ENCODE assay signal across 17 cellular contexts in the genomic region with DNA sequence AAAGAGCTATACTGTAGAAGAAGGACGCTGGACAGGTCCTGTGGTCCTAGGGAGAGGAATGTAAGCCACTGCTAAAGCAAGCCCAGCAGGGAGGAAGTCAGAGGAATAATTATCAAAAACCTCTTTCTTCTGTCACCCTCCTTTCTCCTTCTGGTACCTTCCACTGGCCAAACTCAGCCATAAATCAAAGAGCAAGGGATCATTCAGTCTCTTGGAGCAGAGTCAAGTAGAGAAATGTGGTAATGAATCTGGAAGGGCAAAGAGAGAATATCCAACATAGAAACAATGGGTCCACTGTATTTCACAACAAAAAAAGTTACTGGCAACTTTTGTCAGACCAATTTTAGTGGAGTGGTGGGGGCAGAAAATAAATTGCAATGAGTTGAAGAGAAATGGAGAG. TPM values are rescaled to one million over a fixed set of nuclear protein-coding genes. Genes with fewer than 3 reads are reported as not detected.
A peak's percentile ranks its signal among the peaks of the same experiment; 100 is the strongest.
DNase-seq lines count a peak whose midpoint lies in the region; ATAC-seq and TF ChIP-seq lines count a peak whose summit lies in the region.
"Had no signal": no experiment of that assay in that cellular context is flagged by ENCODE, and none has a peak within 500 bp of the region (broad histone marks: within the 10 kb centered on the region; RNA-seq: fewer than 3 reads in every experiment).

No MANE protein-coding gene starts in this region.

- no peak overlapping the region for H3K4me3 ChIP-seq in neural progenitor cell

- no peaks in the 10 kb centered on the region for H4K20me1 ChIP-seq in neural progenitor cell (ENCODE audit: low read depth)

- no peak for TF ChIP-seq CTCF in neural progenitor cell (IDR thresholded peaks at IDR 0.05)

- H3K36me3 Mint-ChIP-seq in neural progenitor cell: no peaks in the 10 kb centered on the region
- no peaks in the 10 kb centered on the region for H3K36me3 Mint-ChIP-seq in stimulated activated naive B cell treated with anti-CD40 and anti-IgM and Interleukin-4, amounts not matched to agents 10 μg/mL and 1 μg/mL and 100 μg/mL, for 72 hours

- ATAC-seq in stimulated activated naive B cell treated with anti-CD40 and anti-IgM and Interleukin-4, amounts not matched to agents 10 μg/mL and 1 μg/mL and 100 μg/mL, for 72 hours (replicated peaks): no peak
- no peak for ATAC-seq in GM19328 (IDR thresholded peaks at IDR 0.05; ENCODE audit: unreplicated experiment)

- no peaks in the 10 kb centered on the region for H3K27me3 Mint-ChIP-seq in neural progenitor cell (ENCODE audit: insufficient read depth, low read depth)
- H3K27me3 Mint-ChIP-seq in stimulated activated naive B cell treated with anti-CD40 and anti-IgM and Interleukin-4, amounts not matched to agents 10 μg/mL and 1 μg/mL and 100 μg/mL, for 72 hours: no peaks in the 10 kb centered on the region
- H3K27me3 Mint-ChIP-seq: CD4-positive, CD25-positive, alpha-beta regulatory T cell; CD8-positive, alpha-beta memory T cell had no signal

- no peak overlapping the region for H3K9ac ChIP-seq in neural progenitor cell

- no peaks in the 10 kb centered on the region for H3K36me3 ChIP-seq in neural progenitor cell
- H3K36me3 ChIP-seq: BE2C had no signal

- no peak for TF ChIP-seq RAD21 in Ishikawa (IDR thresholded peaks at IDR 0.05; ENCODE audit: low read depth)

- TF ChIP-seq EP300 in Ishikawa (IDR thresholded peaks at IDR 0.05; ENCODE audit: borderline replicate concordance): no peak

- H3K79me2 ChIP-seq in neural progenitor cell (ENCODE audit: low read depth): no peaks in the 10 kb centered on the region

- DNase-seq in foreskin melanocyte: peak; percentile 72
- peak; percentile 21 for DNase-seq in neural progenitor cell (ENCODE audit: low spot score)
- no peak for DNase-seq in stimulated activated naive B cell treated with anti-CD40 and anti-IgM and Interleukin-4, amounts not matched to agents 10 μg/mL and 1 μg/mL and 100 μg/mL, for 72 hours
- DNase-seq in globus pallidus (ENCODE audit: low spot score): no peak
- DNase-seq: ACHN; BE2C; C1 segment of cervical spinal cord; Caco-2; CD4-positive, CD25-positive, alpha-beta regulatory T cell; CD8-positive, alpha-beta memory T cell; DMS79; GDM1; H9 had no signal

- H3K4me1 Mint-ChIP-seq in neural progenitor cell: no peaks in the 10 kb centered on the region
- no peaks in the 10 kb centered on the region for H3K4me1 Mint-ChIP-seq in stimulated activated naive B cell treated with anti-CD40 and anti-IgM and Interleukin-4, amounts not matched to agents 10 μg/mL and 1 μg/mL and 100 μg/mL, for 72 hours
- H3K4me1 Mint-ChIP-seq: CD4-positive, CD25-positive, alpha-beta regulatory T cell; CD8-positive, alpha-beta memory T cell; H9 had no signal

- no peaks in the 10 kb centered on the region for H3K4me1 ChIP-seq in neural progenitor cell
- H3K4me1 ChIP-seq: BE2C, Caco-2 had no signal

- no peak overlapping the region for H3K4me3 Mint-ChIP-seq in neural progenitor cell
- no peak overlapping the region for H3K4me3 Mint-ChIP-seq in stimulated activated naive B cell treated with anti-CD40 and anti-IgM and Interleukin-4, amounts not matched to agents 10 μg/mL and 1 μg/mL and 100 μg/mL, for 72 hours
- H3K4me3 Mint-ChIP-seq: CD4-positive, CD25-positive, alpha-beta regulatory T cell; CD8-positive, alpha-beta memory T cell; H9 had no signal

- no peak overlapping the region for H3K27ac ChIP-seq in neural progenitor cell

- H3K4me2 ChIP-seq in neural progenitor cell: no peak overlapping the region

- H3F3A ChIP-seq in neural progenitor cell (ENCODE audit: low read depth): no peaks in the 10 kb centered on the region

- no peak overlapping the region for H3K27ac Mint-ChIP-seq in neural progenitor cell
- no peak overlapping the region for H3K27ac Mint-ChIP-seq in stimulated activated naive B cell treated with anti-CD40 and anti-IgM and Interleukin-4, amounts not matched to agents 10 μg/mL and 1 μg/mL and 100 μg/mL, for 72 hours
- H3K27ac Mint-ChIP-seq: CD4-positive, CD25-positive, alpha-beta regulatory T cell; CD8-positive, alpha-beta memory T cell; H9 had no signal

- H3K27me3 ChIP-seq in neural progenitor cell: no peaks in the 10 kb centered on the region
- H3K27me3 ChIP-seq: BE2C had no signal

- no peaks in the 10 kb centered on the region for H3K9me3 Mint-ChIP-seq in neural progenitor cell
- no peaks in the 10 kb centered on the region for H3K9me3 Mint-ChIP-seq in stimulated activated naive B cell treated with anti-CD40 and anti-IgM and Interleukin-4, amounts not matched to agents 10 μg/mL and 1 μg/mL and 100 μg/mL, for 72 hours
- H3K9me3 Mint-ChIP-seq: CD8-positive, alpha-beta memory T cell; H9 had no signal

- H3K9me3 ChIP-seq in neural progenitor cell (ENCODE audit: low read depth): no peaks in the 10 kb centered on the region
- H3K9me3 ChIP-seq: BE2C, Caco-2 had no signal

- H2AFZ ChIP-seq in neural progenitor cell (replicated peaks): no peak overlapping the region

TF ChIP-seq in Ishikawa, 13 proteins besides CTCF, POLR2A, EP300 and RAD21:
- no peak for TF ChIP-seq EGR1 (IDR thresholded peaks at IDR 0.05)
- TF ChIP-seq, protein P1, sequence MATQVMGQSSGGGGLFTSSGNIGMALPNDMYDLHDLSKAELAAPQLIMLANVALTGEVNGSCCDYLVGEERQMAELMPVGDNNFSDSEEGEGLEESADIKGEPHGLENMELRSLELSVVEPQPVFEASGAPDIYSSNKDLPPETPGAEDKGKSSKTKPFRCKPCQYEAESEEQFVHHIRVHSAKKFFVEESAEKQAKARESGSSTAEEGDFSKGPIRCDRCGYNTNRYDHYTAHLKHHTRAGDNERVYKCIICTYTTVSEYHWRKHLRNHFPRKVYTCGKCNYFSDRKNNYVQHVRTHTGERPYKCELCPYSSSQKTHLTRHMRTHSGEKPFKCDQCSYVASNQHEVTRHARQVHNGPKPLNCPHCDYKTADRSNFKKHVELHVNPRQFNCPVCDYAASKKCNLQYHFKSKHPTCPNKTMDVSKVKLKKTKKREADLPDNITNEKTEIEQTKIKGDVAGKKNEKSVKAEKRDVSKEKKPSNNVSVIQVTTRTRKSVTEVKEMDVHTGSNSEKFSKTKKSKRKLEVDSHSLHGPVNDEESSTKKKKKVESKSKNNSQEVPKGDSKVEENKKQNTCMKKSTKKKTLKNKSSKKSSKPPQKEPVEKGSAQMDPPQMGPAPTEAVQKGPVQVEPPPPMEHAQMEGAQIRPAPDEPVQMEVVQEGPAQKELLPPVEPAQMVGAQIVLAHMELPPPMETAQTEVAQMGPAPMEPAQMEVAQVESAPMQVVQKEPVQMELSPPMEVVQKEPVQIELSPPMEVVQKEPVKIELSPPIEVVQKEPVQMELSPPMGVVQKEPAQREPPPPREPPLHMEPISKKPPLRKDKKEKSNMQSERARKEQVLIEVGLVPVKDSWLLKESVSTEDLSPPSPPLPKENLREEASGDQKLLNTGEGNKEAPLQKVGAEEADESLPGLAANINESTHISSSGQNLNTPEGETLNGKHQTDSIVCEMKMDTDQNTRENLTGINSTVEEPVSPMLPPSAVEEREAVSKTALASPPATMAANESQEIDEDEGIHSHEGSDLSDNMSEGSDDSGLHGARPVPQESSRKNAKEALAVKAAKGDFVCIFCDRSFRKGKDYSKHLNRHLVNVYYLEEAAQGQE (IDR thresholded peaks at IDR 0.05; ENCODE audit: low read depth): peak; percentile 59; the same call in 1 of the 2 replicates
TF ChIP-seq in Ishikawa: peak in this region for 1.

RNA-seq across cellular contexts. Expression of gene ANGPTL5, which starts 33.5 kb away (rescaled TPM):
- total RNA-seq in neural progenitor cell (ENCODE audit: low replicate concordance): not detected in 2 replicates
- total RNA-seq: Caco-2; CD4-positive, CD25-positive, alpha-beta regulatory T cell; CD8-positive, alpha-beta memory T cell; Daoy; H1; H9 had no signal

RNA-seq across cellular contexts. Expression of gene CEP126, which starts 35.0 kb away (rescaled TPM):
- total RNA-seq in neural progenitor cell (ENCODE audit: low replicate concordance): 1.5 and 2.2 TPM in 2 replicates

Comparison
In these comparisons a context has a peak if more than half of its experiments do, and no peak if none do; other contexts are left out.
1. DNase-seq: peak in foreskin melanocyte (single experiment) and neural progenitor cell (single experiment); none in stimulated activated naive B cell treated with anti-CD40 and anti-IgM and Interleukin-4, amounts not matched to agents 10 μg/mL and 1 μg/mL and 100 μg/mL, for 72 hours (single experiment) and globus pallidus (single experiment).